Comparison of ENCODE assay signal across 18 cellular contexts in genomic region chr9:18896531-18897179, GRCh38.
DNase-seq lines count a peak whose midpoint lies in the region; ATAC-seq and TF ChIP-seq lines count a peak whose summit lies in the region.
"Had no signal": no experiment of that assay in that cellular context is flagged by ENCODE, and none has a peak within 500 bp of the region (broad histone marks: within the 10 kb centered on the region; RNA-seq: fewer than 3 reads in every experiment).

No MANE protein-coding gene starts in this region.

- peak; percentile 30 to 33 for DNase-seq in AML-193 (lab: John Stamatoyannopoulos, UW)
- DNase-seq in MV-4-11 (lab: John Stamatoyannopoulos, UW) = peak; percentile 89
- DNase-seq in activated naive CD8-positive, alpha-beta T cell treated with anti-CD3 and anti-CD28 coated beads, Interleukin-2, amount 50 U/mL, for 24 hours = no peak
- DNase-seq in vagina (ENCODE audit: extremely low spot score in 2 of 2) = no peak
- DNase-seq in central memory CD4-positive, alpha-beta T cell = no peak
- no peak for DNase-seq in activated T-cell treated with anti-CD3 and anti-CD28 coated beads, Interleukin-2, amount 50 U/mL, for 48 hours
- DNase-seq: activated T-cell treated with anti-CD3 and anti-CD28 coated beads, Interleukin-2, amount 50 U/mL, for 72 hours; anterior cingulate cortex; colonic mucosa; DMS 273 treated with DMSO at 0.1 percent for 48 hours; foreskin melanocyte; NCI-H1092; stimulated activated CD4-positive, alpha-beta T cell treated with anti-CD3 and anti-CD28 coated beads, Interleukin-4, amount 100 ng/mL, for 24 hours; stimulated activated CD8-positive, alpha-beta memory T cell treated with anti-CD3 and anti-CD28 coated beads, Interleukin-4, amount 100 ng/mL, for 48 hours had no signal

- TF ChIP-seq POLR2A in vagina (IDR thresholded peaks at IDR 0.05) = no peak

- H3K27me3 ChIP-seq in BLaER1 treated with 17β-estradiol and CSF1 and Interleukin-3, amounts not matched to agents 10 nM and 100 nM = no peaks in the 10 kb centered on the region
- no peaks in the 10 kb centered on the region for H3K27me3 ChIP-seq in vagina
- H3K27me3 ChIP-seq: colonic mucosa, SJSA1 had no signal

- H3K4me1 ChIP-seq in BLaER1 treated with 17β-estradiol and CSF1 and Interleukin-3, amounts not matched to agents 10 nM and 100 nM = peaks cover 0 to 13% (median 11%) of the 10 kb centered on the region in 10 experiments; a peak in 16 of 20 replicates
- no peaks in the 10 kb centered on the region for H3K4me1 ChIP-seq in vagina
- H3K4me1 ChIP-seq: colonic mucosa, SJSA1 had no signal

- TF ChIP-seq CTCF in vagina (IDR thresholded peaks at IDR 0.05) = no peak

- peak overlapping the region; percentile 10 to 64 (median 49); a peak in 18 of 22 replicates for H3K4me2 ChIP-seq in BLaER1 treated with 17β-estradiol and CSF1 and Interleukin-3, amounts not matched to agents 10 nM and 100 nM

- H3K4me1 Mint-ChIP-seq in activated naive CD8-positive, alpha-beta T cell treated with anti-CD3 and anti-CD28 coated beads, Interleukin-2, amount 50 U/mL, for 24 hours = no peaks in the 10 kb centered on the region
- H3K4me1 Mint-ChIP-seq: B cell had no signal

- H3K9ac ChIP-seq in BLaER1 treated with 17β-estradiol and CSF1 and Interleukin-3, amounts not matched to agents 10 nM and 100 nM = peak overlapping the region in 5 of 11 experiments; percentile 7 to 58 (median 39); a peak in 5 of 22 replicates

- ATAC-seq in activated naive CD8-positive, alpha-beta T cell treated with anti-CD3 and anti-CD28 coated beads, Interleukin-2, amount 50 U/mL, for 24 hours = peak; percentile 54

- H3K36me3 ChIP-seq in BLaER1 treated with 17β-estradiol and CSF1 and Interleukin-3, amounts not matched to agents 10 nM and 100 nM = no peaks in the 10 kb centered on the region
- no peaks in the 10 kb centered on the region for H3K36me3 ChIP-seq in vagina
- H3K36me3 ChIP-seq: colonic mucosa, SJSA1 had no signal

- no peak overlapping the region for H3K27ac Mint-ChIP-seq in activated naive CD8-positive, alpha-beta T cell treated with anti-CD3 and anti-CD28 coated beads, Interleukin-2, amount 50 U/mL, for 24 hours
- H3K27ac Mint-ChIP-seq: B cell had no signal

- peaks cover 22% of the 10 kb centered on the region for H3K9me3 Mint-ChIP-seq in activated naive CD8-positive, alpha-beta T cell treated with anti-CD3 and anti-CD28 coated beads, Interleukin-2, amount 50 U/mL, for 24 hours

- no peak overlapping the region for H3K4me3 Mint-ChIP-seq in activated naive CD8-positive, alpha-beta T cell treated with anti-CD3 and anti-CD28 coated beads, Interleukin-2, amount 50 U/mL, for 24 hours
- H3K4me3 Mint-ChIP-seq: activated T-cell treated with anti-CD3 and anti-CD28 coated beads, Interleukin-2, amount 50 U/mL, for 72 hours; B cell had no signal

- H3K27ac ChIP-seq in BLaER1 treated with 17β-estradiol and CSF1 and Interleukin-3, amounts not matched to agents 10 nM and 100 nM = peak overlapping the region in 10 of 11 experiments; percentile 19 to 75 (median 62); a peak in 16 of 22 replicates
- H3K27ac ChIP-seq in vagina = no peak overlapping the region
- H3K27ac ChIP-seq: colonic mucosa, SJSA1, skin epidermis had no signal

- H3K4me3 ChIP-seq in BLaER1 treated with 17β-estradiol and CSF1 and Interleukin-3, amounts not matched to agents 10 nM and 100 nM = peak overlapping the region in 2 of 10 experiments; percentile 21 to 33; a peak in 2 of 20 replicates
- no peak overlapping the region for H3K4me3 ChIP-seq in vagina
- H3K4me3 ChIP-seq: colonic mucosa, SJSA1, skin epidermis had no signal

- intact Hi-C loops in vagina (cut with DNase I) = no loop called here

- no peaks in the 10 kb centered on the region for H3K27me3 Mint-ChIP-seq in activated naive CD8-positive, alpha-beta T cell treated with anti-CD3 and anti-CD28 coated beads, Interleukin-2, amount 50 U/mL, for 24 hours

- no peaks in the 10 kb centered on the region for H4K20me1 ChIP-seq in BLaER1 treated with 17β-estradiol and CSF1 and Interleukin-3, amounts not matched to agents 10 nM and 100 nM

- H3K9me3 ChIP-seq in BLaER1 treated with 17β-estradiol and CSF1 and Interleukin-3, amounts not matched to agents 10 nM and 100 nM (replicated peaks in 1 of 11) = peaks cover 31 to 68% (median 39%) of the 10 kb centered on the region in 11 experiments
- H3K9me3 ChIP-seq in vagina = peaks cover 12% of the 10 kb centered on the region
- H3K9me3 ChIP-seq: colonic mucosa, SJSA1 had no signal

- no peaks in the 10 kb centered on the region for H3K36me3 Mint-ChIP-seq in activated naive CD8-positive, alpha-beta T cell treated with anti-CD3 and anti-CD28 coated beads, Interleukin-2, amount 50 U/mL, for 24 hours (ENCODE audit: low read depth)

Comparison
In these comparisons a context has a peak if more than half of its experiments do, and no peak if none do; other contexts are left out.
1. DNase-seq: peak in AML-193 (2 of 2) and MV-4-11 (single experiment); none in activated naive CD8-positive, alpha-beta T cell treated with anti-CD3 and anti-CD28 coated beads, Interleukin-2, amount 50 U/mL, for 24 hours (single experiment), vagina (0 of 2), central memory CD4-positive, alpha-beta T cell (single experiment) and activated T-cell treated with anti-CD3 and anti-CD28 coated beads, Interleukin-2, amount 50 U/mL, for 48 hours (0 of 2).